ENCODE assay signal across 1 cellular context in the genomic region with DNA sequence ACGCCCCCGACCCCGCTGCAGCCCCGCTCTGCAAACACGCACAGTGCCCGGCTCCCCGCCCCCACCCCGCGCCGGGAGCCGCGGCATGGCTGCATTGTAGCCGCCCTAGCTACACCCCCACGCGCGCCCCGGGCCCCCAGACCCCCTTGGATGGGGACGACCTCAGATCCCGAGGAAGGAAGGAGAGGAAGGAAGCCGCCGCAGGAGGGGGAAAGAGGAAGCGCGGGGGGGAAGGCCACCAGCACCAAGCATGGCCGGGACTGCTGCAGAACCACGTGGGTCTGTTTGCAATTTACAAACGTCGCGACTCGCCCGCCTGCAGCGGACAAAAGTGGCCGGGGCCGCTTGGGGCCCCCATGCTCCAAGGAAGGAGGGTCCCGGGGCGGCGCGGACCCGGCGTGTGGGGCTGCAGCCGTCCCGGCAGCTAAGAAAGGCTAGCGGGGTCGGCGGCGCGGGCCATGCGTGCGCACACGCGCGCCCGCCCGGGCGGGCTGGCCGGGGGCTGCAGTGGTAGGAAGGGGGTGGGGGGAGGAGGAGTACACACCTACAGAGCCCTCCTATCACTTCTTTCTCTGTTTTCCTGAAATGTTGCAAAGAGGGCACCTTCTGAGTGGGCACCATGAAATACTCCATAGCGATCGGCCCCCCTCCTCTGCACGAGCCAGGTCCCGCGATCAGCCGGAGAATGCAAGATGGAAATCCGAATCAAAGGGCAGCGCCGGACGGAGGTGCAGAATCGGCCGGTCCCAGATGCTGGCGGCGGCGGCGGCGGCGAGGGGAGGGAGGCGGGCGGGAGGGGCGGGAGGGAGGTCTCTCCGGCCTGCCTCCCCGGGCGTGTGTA.
A peak's percentile ranks its signal among the peaks of the same experiment; 100 is the strongest.
TF ChIP-seq lines count a peak whose summit lies in the region.

No MANE protein-coding gene starts in this region.

TF ChIP-seq in K562, 482 proteins besides CTCF, POLR2A, EP300 and RAD21 (continued from another document):
- TF ChIP-seq, protein P1, sequence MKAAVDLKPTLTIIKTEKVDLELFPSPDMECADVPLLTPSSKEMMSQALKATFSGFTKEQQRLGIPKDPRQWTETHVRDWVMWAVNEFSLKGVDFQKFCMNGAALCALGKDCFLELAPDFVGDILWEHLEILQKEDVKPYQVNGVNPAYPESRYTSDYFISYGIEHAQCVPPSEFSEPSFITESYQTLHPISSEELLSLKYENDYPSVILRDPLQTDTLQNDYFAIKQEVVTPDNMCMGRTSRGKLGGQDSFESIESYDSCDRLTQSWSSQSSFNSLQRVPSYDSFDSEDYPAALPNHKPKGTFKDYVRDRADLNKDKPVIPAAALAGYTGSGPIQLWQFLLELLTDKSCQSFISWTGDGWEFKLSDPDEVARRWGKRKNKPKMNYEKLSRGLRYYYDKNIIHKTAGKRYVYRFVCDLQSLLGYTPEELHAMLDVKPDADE (conservative IDR thresholded peaks at IDR 0.05; ENCODE audit: control insufficient read depth, low read depth, low read length): peak; percentile 34; the same call in 1 of the 2 replicates
- TF ChIP-seq YY1 (IDR thresholded peaks at IDR 0.05; ENCODE audit: borderline replicate concordance in 1 of 3, control insufficient read depth in 1 of 3, extremely low read depth in 1 of 3, insufficient read depth in 3 of 3, insufficient read length in 1 of 3, insufficient replicate concordance in 2 of 3, low read depth in 1 of 3, low read length in 2 of 3): peak in 2 of 3 experiments; percentile 21 to 66
- no peak for TF ChIP-seq SIRT6 (IDR thresholded peaks at IDR 0.05; ENCODE audit: low read depth, low read length)
- TF ChIP-seq ZNF224 (CRISPR knock-in tag; IDR thresholded peaks at IDR 0.05): no peak
- TF ChIP-seq, protein P2, sequence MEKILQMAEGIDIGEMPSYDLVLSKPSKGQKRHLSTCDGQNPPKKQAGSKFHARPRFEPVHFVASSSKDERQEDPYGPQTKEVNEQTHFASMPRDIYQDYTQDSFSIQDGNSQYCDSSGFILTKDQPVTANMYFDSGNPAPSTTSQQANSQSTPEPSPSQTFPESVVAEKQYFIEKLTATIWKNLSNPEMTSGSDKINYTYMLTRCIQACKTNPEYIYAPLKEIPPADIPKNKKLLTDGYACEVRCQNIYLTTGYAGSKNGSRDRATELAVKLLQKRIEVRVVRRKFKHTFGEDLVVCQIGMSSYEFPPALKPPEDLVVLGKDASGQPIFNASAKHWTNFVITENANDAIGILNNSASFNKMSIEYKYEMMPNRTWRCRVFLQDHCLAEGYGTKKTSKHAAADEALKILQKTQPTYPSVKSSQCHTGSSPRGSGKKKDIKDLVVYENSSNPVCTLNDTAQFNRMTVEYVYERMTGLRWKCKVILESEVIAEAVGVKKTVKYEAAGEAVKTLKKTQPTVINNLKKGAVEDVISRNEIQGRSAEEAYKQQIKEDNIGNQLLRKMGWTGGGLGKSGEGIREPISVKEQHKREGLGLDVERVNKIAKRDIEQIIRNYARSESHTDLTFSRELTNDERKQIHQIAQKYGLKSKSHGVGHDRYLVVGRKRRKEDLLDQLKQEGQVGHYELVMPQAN (IDR thresholded peaks at IDR 0.05; ENCODE audit: borderline replicate concordance): peak; percentile 92
- TF ChIP-seq TAF9B (IDR thresholded peaks at IDR 0.05; ENCODE audit: partially characterized antibody): no peak
- TF ChIP-seq, protein P3, sequence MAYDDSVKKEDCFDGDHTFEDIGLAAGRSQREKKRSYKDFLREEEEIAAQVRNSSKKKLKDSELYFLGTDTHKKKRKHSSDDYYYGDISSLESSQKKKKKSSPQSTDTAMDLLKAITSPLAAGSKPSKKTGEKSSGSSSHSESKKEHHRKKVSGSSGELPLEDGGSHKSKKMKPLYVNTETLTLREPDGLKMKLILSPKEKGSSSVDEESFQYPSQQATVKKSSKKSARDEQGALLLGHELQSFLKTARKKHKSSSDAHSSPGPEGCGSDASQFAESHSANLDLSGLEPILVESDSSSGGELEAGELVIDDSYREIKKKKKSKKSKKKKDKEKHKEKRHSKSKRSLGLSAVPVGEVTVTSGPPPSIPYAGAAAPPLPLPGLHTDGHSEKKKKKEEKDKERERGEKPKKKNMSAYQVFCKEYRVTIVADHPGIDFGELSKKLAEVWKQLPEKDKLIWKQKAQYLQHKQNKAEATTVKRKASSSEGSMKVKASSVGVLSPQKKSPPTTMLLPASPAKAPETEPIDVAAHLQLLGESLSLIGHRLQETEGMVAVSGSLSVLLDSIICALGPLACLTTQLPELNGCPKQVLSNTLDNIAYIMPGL (CRISPR knock-in tag; IDR thresholded peaks at IDR 0.05): peak; percentile 49; the same call in 1 of the 2 replicates
- no peak for TF ChIP-seq NCOA4 (IDR thresholded peaks at IDR 0.05; ENCODE audit: partially characterized antibody)
- peak in 1 of 2 experiments; percentile 85; a peak in 2 of 4 replicates for TF ChIP-seq HDAC1 (IDR thresholded peaks at IDR 0.05)
- TF ChIP-seq ZNF324 (CRISPR knock-in tag; IDR thresholded peaks at IDR 0.05): no peak
- TF ChIP-seq, protein P4, sequence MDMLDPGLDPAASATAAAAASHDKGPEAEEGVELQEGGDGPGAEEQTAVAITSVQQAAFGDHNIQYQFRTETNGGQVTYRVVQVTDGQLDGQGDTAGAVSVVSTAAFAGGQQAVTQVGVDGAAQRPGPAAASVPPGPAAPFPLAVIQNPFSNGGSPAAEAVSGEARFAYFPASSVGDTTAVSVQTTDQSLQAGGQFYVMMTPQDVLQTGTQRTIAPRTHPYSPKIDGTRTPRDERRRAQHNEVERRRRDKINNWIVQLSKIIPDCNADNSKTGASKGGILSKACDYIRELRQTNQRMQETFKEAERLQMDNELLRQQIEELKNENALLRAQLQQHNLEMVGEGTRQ (CRISPR knock-in tag; IDR thresholded peaks at IDR 0.05): peak; percentile 40; the same call in 1 of the 2 replicates
- TF ChIP-seq, protein P5, sequence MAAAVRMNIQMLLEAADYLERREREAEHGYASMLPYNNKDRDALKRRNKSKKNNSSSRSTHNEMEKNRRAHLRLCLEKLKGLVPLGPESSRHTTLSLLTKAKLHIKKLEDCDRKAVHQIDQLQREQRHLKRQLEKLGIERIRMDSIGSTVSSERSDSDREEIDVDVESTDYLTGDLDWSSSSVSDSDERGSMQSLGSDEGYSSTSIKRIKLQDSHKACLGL (CRISPR knock-in tag; IDR thresholded peaks at IDR 0.05; ENCODE audit: borderline replicate concordance, poor library complexity, severe bottlenecking): peak; percentile 35
